In genomic region chr20:46088409-46089075, GRCh38 we compare ENCODE assay signal across 1 cellular context.
TF ChIP-seq lines count a peak whose summit lies in the region.

No MANE protein-coding gene starts in this region.

TF ChIP-seq in K562, 482 proteins besides CTCF, POLR2A, EP300 and RAD21:
- TF ChIP-seq SLC30A9 (CRISPR knock-in tag; IDR thresholded peaks at IDR 0.05) (no peak), CTCFL (IDR thresholded peaks at IDR 0.05; ENCODE audit: borderline replicate concordance, insufficient read depth, low read depth, low read length, poor library complexity, severe bottlenecking) (peak; percentile 9)
